13 cellular contexts compared by ENCODE assay signal in genomic region chr3:150149651-150150051, GRCh38.
DNase-seq lines count a peak whose midpoint lies in the region; ATAC-seq and TF ChIP-seq lines count a peak whose summit lies in the region.
"Had no signal": no experiment of that assay in that cellular context is flagged by ENCODE, and none has a peak within 500 bp of the region (broad histone marks: within the 10 kb centered on the region; RNA-seq: fewer than 3 reads in every experiment).

No MANE protein-coding gene starts in this region.

- H3K27ac ChIP-seq in 22Rv1 (peak overlapping the region; percentile 28; the same call in 1 of the 2 replicates), SJCRH30 (peak overlapping the region; percentile 96), OCI-LY7 (ENCODE audit: low read depth, low read length, poor library complexity, severe bottlenecking) (no peak overlapping the region)

- H3K36me3 ChIP-seq in SJCRH30 (no peaks in the 10 kb centered on the region), OCI-LY7 (ENCODE audit: insufficient read depth, low read length) (no peaks in the 10 kb centered on the region)

- peaks cover 36% of the 10 kb centered on the region for H3K4me1 ChIP-seq in SJCRH30
- H3K4me1 ChIP-seq in OCI-LY7 (ENCODE audit: insufficient read depth, low read length, poor library complexity, severe bottlenecking) = no peaks in the 10 kb centered on the region

- no peaks in the 10 kb centered on the region for H3K9me3 ChIP-seq in SJCRH30 (replicated peaks)
- H3K9me3 ChIP-seq in OCI-LY7 (ENCODE audit: low read length) = no peaks in the 10 kb centered on the region

- no peaks in the 10 kb centered on the region for H3K79me2 ChIP-seq in OCI-LY7 (ENCODE audit: insufficient read depth, low read depth, low read length)

- H3K4me2 ChIP-seq in OCI-LY7 (ENCODE audit: low read length) = no peak overlapping the region

- H2AFZ ChIP-seq in OCI-LY7 (ENCODE audit: low read length) = no peak overlapping the region

- DNase-seq in HK-2 (ENCODE audit: unreplicated experiment) (peak; percentile 16), SJCRH30 (peak in 1 of 2 experiments; percentile 64), left cardiac atrium (no peak), NCI-H82 treated with DMSO at 0.1 percent for 48 hours (lab: John Stamatoyannopoulos, UW; ENCODE audit: unreplicated experiment) (no peak), OCI-LY7 (ENCODE audit: low spot score) (no peak)
- DNase-seq: activated CD8-positive, alpha-beta memory T cell treated with anti-CD3 and anti-CD28 coated beads, Interleukin-2, amount 50 U/mL, for 48 hours; Calu3; KBM-7; SHP77; stimulated activated CD4-positive, alpha-beta T cell treated with anti-CD3 and anti-CD28 coated beads, Interleukin-4, amount 100 ng/mL, for 1 hour had no signal

- no peaks in the 10 kb centered on the region for H4K20me1 ChIP-seq in OCI-LY7 (ENCODE audit: insufficient read depth, low read length)

- POLR2A ChIA-PET in OCI-LY7 (lab: Charles Lee) = interaction anchor here (0.6 to 1.0 kb wide), 3 partner anchors 10 to 1313 kb away, joined by 3 to 4 read pairs (median 4); no protein-coding TSS in a partner anchor

- no TSS peak for BruUV-seq in OCI-LY7 (replicated peaks; lab: Mats Ljungman, UMichigan)

- TF ChIP-seq CTCF in 22Rv1 (IDR thresholded peaks at IDR 0.05) (no peak), OCI-LY7 (conservative IDR thresholded peaks at IDR 0.05; ENCODE audit: low read length) (no peak)

- no peaks in the 10 kb centered on the region for H3K27me3 ChIP-seq in SJCRH30

- H3K9me2 ChIP-seq in OCI-LY7 (ENCODE audit: insufficient read depth, low read length) = no peaks in the 10 kb centered on the region

- intact Hi-C loops in left cardiac atrium (cut with DNase I) (no loop called here), OCI-LY7 (cut with micrococcal nuclease; ENCODE audit: unreplicated experiment) (no loop called here)

- H3K4me3 ChIP-seq in SJCRH30 (no peak overlapping the region), OCI-LY7 (ENCODE audit: low read depth, low read length, poor library complexity, severe bottlenecking) (no peak overlapping the region)

- ATAC-seq in left cardiac atrium = peak; percentile 65 to 76
- no peak for ATAC-seq in GM18520 (IDR thresholded peaks at IDR 0.05; ENCODE audit: unreplicated experiment)
- ATAC-seq in HG03469 (IDR thresholded peaks at IDR 0.05; ENCODE audit: unreplicated experiment) = no peak

- CTCF ChIA-PET in OCI-LY7 (lab: Charles Lee; ENCODE audit: unreplicated experiment) = no interaction called here

Comparison
In these comparisons a context has a peak if more than half of its experiments do, and no peak if none do; other contexts are left out.
1. ATAC-seq: peak in left cardiac atrium (2 of 2); none in GM18520 (single experiment) and HG03469 (single experiment).